ENCODE assay signal across 24 cellular contexts in genomic region chr4:100022792-100023222, GRCh38.
A peak's percentile ranks its signal among the peaks of the same experiment; 100 is the strongest.
DNase-seq lines count a peak whose midpoint lies in the region; ATAC-seq and TF ChIP-seq lines count a peak whose summit lies in the region.
"Had no signal": no experiment of that assay in that cellular context is flagged by ENCODE, and none has a peak within 500 bp of the region (broad histone marks: within the 10 kb centered on the region; RNA-seq: fewer than 3 reads in every experiment).

No MANE protein-coding gene starts in this region.

- H3K27ac Mint-ChIP-seq in brain (peak overlapping the region; percentile 7 to 87 (median 65)), neural progenitor cell (peak overlapping the region; percentile 72)
- no peak overlapping the region for H3K27ac Mint-ChIP-seq in natural killer cell treated with Interleukin-12 subunit alpha and Interleukin-12 subunit beta and Interleukin-15 and Interleukin-18, amount 100 ng/mL, for 72 hours
- H3K27ac Mint-ChIP-seq: activated B cell treated with CpG ODN at 0.5 μM for 24 hours; activated T-helper 17 cell treated with anti-CD3 and anti-CD28 coated beads, Interleukin-2, amount 50 U/mL, for 72 hours; stimulated activated naive B cell treated with anti-CD40 and anti-IgM and Interleukin-4, amounts not matched to agents 10 μg/mL and 1 μg/mL and 100 μg/mL, for 72 hours had no signal

- peak overlapping the region; percentile 54 for H2AFZ ChIP-seq in neural progenitor cell (replicated peaks)

- H3F3A ChIP-seq in neural progenitor cell (ENCODE audit: low read depth) = no peaks in the 10 kb centered on the region

- no peak overlapping the region for H3K27ac ChIP-seq in neural progenitor cell
- H3K27ac ChIP-seq: 22Rv1, adrenal gland, KMS-11, right atrium auricular region, thyroid gland had no signal

- H3K27me3 ChIP-seq in neural progenitor cell = no peaks in the 10 kb centered on the region
- H3K27me3 ChIP-seq: adrenal gland, right atrium auricular region, thyroid gland had no signal

- no peaks in the 10 kb centered on the region for H3K79me2 ChIP-seq in neural progenitor cell (ENCODE audit: low read depth)

- peaks cover 4% of the 10 kb centered on the region for H3K9me3 ChIP-seq in neural progenitor cell (ENCODE audit: low read depth)
- H3K9me3 ChIP-seq: adrenal gland, right atrium auricular region, thyroid gland had no signal

- H3K4me1 ChIP-seq in neural progenitor cell = peaks cover 13% of the 10 kb centered on the region
- H3K4me1 ChIP-seq: adrenal gland, right atrium auricular region, thyroid gland had no signal

- H3K4me3 Mint-ChIP-seq in brain = peak overlapping the region in 2 of 5 experiments; percentile 1 to 2
- peak overlapping the region; percentile 9 for H3K4me3 Mint-ChIP-seq in neural progenitor cell
- no peak overlapping the region for H3K4me3 Mint-ChIP-seq in natural killer cell treated with Interleukin-12 subunit alpha and Interleukin-12 subunit beta and Interleukin-15 and Interleukin-18, amount 100 ng/mL, for 72 hours
- H3K4me3 Mint-ChIP-seq: activated B cell treated with CpG ODN at 0.5 μM for 24 hours; activated T-helper 17 cell treated with anti-CD3 and anti-CD28 coated beads, Interleukin-2, amount 50 U/mL, for 72 hours; stimulated activated naive B cell treated with anti-CD40 and anti-IgM and Interleukin-4, amounts not matched to agents 10 μg/mL and 1 μg/mL and 100 μg/mL, for 72 hours had no signal

- H3K27me3 Mint-ChIP-seq in brain (peaks cover 1% of the 10 kb centered on the region), neural progenitor cell (ENCODE audit: insufficient read depth, low read depth) (peaks cover 2% of the 10 kb centered on the region)
- H3K27me3 Mint-ChIP-seq in natural killer cell treated with Interleukin-12 subunit alpha and Interleukin-12 subunit beta and Interleukin-15 and Interleukin-18, amount 100 ng/mL, for 72 hours = peaks cover 30 to 36% of the 10 kb centered on the region in 2 donors

- peak overlapping the region; percentile 37 for H3K4me2 ChIP-seq in neural progenitor cell
- H3K4me2 ChIP-seq: KMS-11 had no signal

- H4K20me1 ChIP-seq in neural progenitor cell (ENCODE audit: low read depth) = no peaks in the 10 kb centered on the region

- no peak for TF ChIP-seq CTCF in brain (conservative IDR thresholded peaks at IDR 0.05)
- no peak for TF ChIP-seq CTCF in neural progenitor cell (IDR thresholded peaks at IDR 0.05)

- H3K36me3 ChIP-seq in neural progenitor cell = no peaks in the 10 kb centered on the region
- H3K36me3 ChIP-seq: adrenal gland, right atrium auricular region, thyroid gland had no signal

- DNase-seq in NCI-H146 (lab: John Stamatoyannopoulos, UW) (peak; percentile 1), NCI-H146 treated with DMSO at 0.1 percent for 48 hours (lab: John Stamatoyannopoulos, UW; ENCODE audit: unreplicated experiment) (no peak), NCI-H345 treated with DMSO at 0.1 percent for 48 hours (lab: John Stamatoyannopoulos, UW; ENCODE audit: unreplicated experiment) (peak; percentile 56), neural progenitor cell (ENCODE audit: low spot score) (peak; percentile 32)
- no peak for DNase-seq in natural killer cell treated with Interleukin-12 subunit alpha and Interleukin-12 subunit beta and Interleukin-15 and Interleukin-18, amount 100 ng/mL, for 72 hours (ENCODE audit: low spot score)
- no peak for DNase-seq in activated CD4-positive, alpha-beta T cell treated with anti-CD3 and anti-CD28 coated beads, Interleukin-2, amount 50 U/mL, for 48 hours
- DNase-seq: activated B cell treated with CpG ODN at 0.5 μM for 24 hours; effector memory CD4-positive, alpha-beta T cell; GDM1; kidney glomerular epithelial cell; NCI-H524 treated with DMSO at 0.1 percent for 48 hours; nucleus accumbens; PC-3; SIG-M5; stimulated activated naive B cell treated with anti-CD40 and anti-IgM and Interleukin-4, amounts not matched to agents 10 μg/mL and 1 μg/mL and 100 μg/mL, for 72 hours; T-helper 2 cell; thyroid gland had no signal

- H3K9ac ChIP-seq in neural progenitor cell = no peak overlapping the region
- H3K9ac ChIP-seq: KMS-11 had no signal

- H3K9me3 Mint-ChIP-seq in brain (peaks cover 0 to 7% (median 0%) of the 10 kb centered on the region in 5 experiments), neural progenitor cell (peaks cover 4% of the 10 kb centered on the region)
- no peaks in the 10 kb centered on the region for H3K9me3 Mint-ChIP-seq in natural killer cell treated with Interleukin-12 subunit alpha and Interleukin-12 subunit beta and Interleukin-15 and Interleukin-18, amount 100 ng/mL, for 72 hours
- H3K9me3 Mint-ChIP-seq: activated B cell treated with CpG ODN at 0.5 μM for 24 hours; activated T-helper 17 cell treated with anti-CD3 and anti-CD28 coated beads, Interleukin-2, amount 50 U/mL, for 72 hours; stimulated activated naive B cell treated with anti-CD40 and anti-IgM and Interleukin-4, amounts not matched to agents 10 μg/mL and 1 μg/mL and 100 μg/mL, for 72 hours had no signal

- ATAC-seq in HG03045 (IDR thresholded peaks at IDR 0.05; ENCODE audit: unreplicated experiment) = no peak
- no peak for ATAC-seq in natural killer cell treated with Interleukin-12 subunit alpha and Interleukin-12 subunit beta and Interleukin-15 and Interleukin-18, amount 100 ng/mL, for 72 hours
- ATAC-seq: activated T-helper 17 cell treated with anti-CD3 and anti-CD28 coated beads, Interleukin-2, amount 50 U/mL, for 72 hours; PC-3; stimulated activated naive B cell treated with anti-CD40 and anti-IgM and Interleukin-4, amounts not matched to agents 10 μg/mL and 1 μg/mL and 100 μg/mL, for 72 hours had no signal

- H3K4me1 Mint-ChIP-seq in brain (peaks cover 13% of the 10 kb centered on the region), neural progenitor cell (peaks cover 10% of the 10 kb centered on the region)
- no peaks in the 10 kb centered on the region for H3K4me1 Mint-ChIP-seq in natural killer cell treated with Interleukin-12 subunit alpha and Interleukin-12 subunit beta and Interleukin-15 and Interleukin-18, amount 100 ng/mL, for 72 hours (ENCODE audit: low read depth in 2 of 2)
- H3K4me1 Mint-ChIP-seq: activated B cell treated with CpG ODN at 0.5 μM for 24 hours; stimulated activated naive B cell treated with anti-CD40 and anti-IgM and Interleukin-4, amounts not matched to agents 10 μg/mL and 1 μg/mL and 100 μg/mL, for 72 hours had no signal

- H3K36me3 Mint-ChIP-seq in brain = no peaks in the 10 kb centered on the region
- H3K36me3 Mint-ChIP-seq in neural progenitor cell = peaks cover 2% of the 10 kb centered on the region
- no peaks in the 10 kb centered on the region for H3K36me3 Mint-ChIP-seq in natural killer cell treated with Interleukin-12 subunit alpha and Interleukin-12 subunit beta and Interleukin-15 and Interleukin-18, amount 100 ng/mL, for 72 hours
- H3K36me3 Mint-ChIP-seq: stimulated activated naive B cell treated with anti-CD40 and anti-IgM and Interleukin-4, amounts not matched to agents 10 μg/mL and 1 μg/mL and 100 μg/mL, for 72 hours had no signal

- no peak overlapping the region for H3K4me3 ChIP-seq in neural progenitor cell
- H3K4me3 ChIP-seq: adrenal gland, right atrium auricular region, thyroid gland had no signal

Comparison
In these comparisons a context has a peak if more than half of its experiments do, and no peak if none do; other contexts are left out.
1. DNase-seq: peak in NCI-H146 (single experiment), NCI-H345 treated with DMSO at 0.1 percent for 48 hours (single experiment) and neural progenitor cell (single experiment); none in NCI-H146 treated with DMSO at 0.1 percent for 48 hours (single experiment), natural killer cell treated with Interleukin-12 subunit alpha and Interleukin-12 subunit beta and Interleukin-15 and Interleukin-18, amount 100 ng/mL, for 72 hours (single experiment) and activated CD4-positive, alpha-beta T cell treated with anti-CD3 and anti-CD28 coated beads, Interleukin-2, amount 50 U/mL, for 48 hours (0 of 2).
2. H3K27ac Mint-ChIP-seq: peak in brain (5 of 5) and neural progenitor cell (single experiment); none in natural killer cell treated with Interleukin-12 subunit alpha and Interleukin-12 subunit beta and Interleukin-15 and Interleukin-18, amount 100 ng/mL, for 72 hours (0 of 2).